2 cellular contexts compared by ENCODE assay signal in genomic region chr7:45311597-45311996, GRCh38.
TF ChIP-seq lines count a peak whose summit lies in the region.

No MANE protein-coding gene starts in this region.

TF ChIP-seq in GM23338, 12 proteins besides CTCF, POLR2A, EP300 and RAD21:
- TF ChIP-seq ZNF462 (CRISPR knock-in tag; IDR thresholded peaks at IDR 0.05) (no peak), ZNF114 (CRISPR knock-in tag; IDR thresholded peaks at IDR 0.05) (no peak), EZH2phosphoT487 (IDR thresholded peaks at IDR 0.05; ENCODE audit: unreplicated experiment) (no peak), NANOG (IDR thresholded peaks at IDR 0.05; ENCODE audit: borderline replicate concordance) (no peak), POLR2AphosphoS5 (IDR thresholded peaks at IDR 0.05; ENCODE audit: low read depth) (no peak), CREB1 (CRISPR knock-in tag; IDR thresholded peaks at IDR 0.05; ENCODE audit: low read depth) (no peak)
TF ChIP-seq in GM23338: peak in this region for 0.

TF ChIP-seq in WTC11, 78 proteins besides CTCF, POLR2A, EP300 and RAD21 (continued from another document):
- TF ChIP-seq ZNF512 (CRISPR knock-in tag; IDR thresholded peaks at IDR 0.05; ENCODE audit: borderline replicate concordance) (no peak), ATF1 (CRISPR knock-in tag; IDR thresholded peaks at IDR 0.05) (no peak), ZMAT4 (CRISPR knock-in tag; IDR thresholded peaks at IDR 0.05) (no peak), FOXJ3 (CRISPR knock-in tag; IDR thresholded peaks at IDR 0.05; ENCODE audit: borderline replicate concordance) (no peak), NR1H2 (CRISPR knock-in tag; IDR thresholded peaks at IDR 0.05) (no peak), TEAD4 (CRISPR knock-in tag; IDR thresholded peaks at IDR 0.05) (no peak), FOXP1 (CRISPR knock-in tag; IDR thresholded peaks at IDR 0.05; ENCODE audit: borderline replicate concordance) (no peak), ZNF219 (CRISPR knock-in tag; IDR thresholded peaks at IDR 0.05; ENCODE audit: borderline replicate concordance) (no peak), ZNF423 (CRISPR knock-in tag; IDR thresholded peaks at IDR 0.05) (no peak), MLX (CRISPR knock-in tag; IDR thresholded peaks at IDR 0.05) (no peak), JUN (CRISPR knock-in tag; IDR thresholded peaks at IDR 0.05) (no peak), ZBTB21 (CRISPR knock-in tag; IDR thresholded peaks at IDR 0.05; ENCODE audit: borderline replicate concordance) (no peak), CREB1 (CRISPR knock-in tag; IDR thresholded peaks at IDR 0.05) (no peak)
TF ChIP-seq in WTC11: peak in this region for 0.
